8 cellular contexts compared by ENCODE assay signal in the genomic region with DNA sequence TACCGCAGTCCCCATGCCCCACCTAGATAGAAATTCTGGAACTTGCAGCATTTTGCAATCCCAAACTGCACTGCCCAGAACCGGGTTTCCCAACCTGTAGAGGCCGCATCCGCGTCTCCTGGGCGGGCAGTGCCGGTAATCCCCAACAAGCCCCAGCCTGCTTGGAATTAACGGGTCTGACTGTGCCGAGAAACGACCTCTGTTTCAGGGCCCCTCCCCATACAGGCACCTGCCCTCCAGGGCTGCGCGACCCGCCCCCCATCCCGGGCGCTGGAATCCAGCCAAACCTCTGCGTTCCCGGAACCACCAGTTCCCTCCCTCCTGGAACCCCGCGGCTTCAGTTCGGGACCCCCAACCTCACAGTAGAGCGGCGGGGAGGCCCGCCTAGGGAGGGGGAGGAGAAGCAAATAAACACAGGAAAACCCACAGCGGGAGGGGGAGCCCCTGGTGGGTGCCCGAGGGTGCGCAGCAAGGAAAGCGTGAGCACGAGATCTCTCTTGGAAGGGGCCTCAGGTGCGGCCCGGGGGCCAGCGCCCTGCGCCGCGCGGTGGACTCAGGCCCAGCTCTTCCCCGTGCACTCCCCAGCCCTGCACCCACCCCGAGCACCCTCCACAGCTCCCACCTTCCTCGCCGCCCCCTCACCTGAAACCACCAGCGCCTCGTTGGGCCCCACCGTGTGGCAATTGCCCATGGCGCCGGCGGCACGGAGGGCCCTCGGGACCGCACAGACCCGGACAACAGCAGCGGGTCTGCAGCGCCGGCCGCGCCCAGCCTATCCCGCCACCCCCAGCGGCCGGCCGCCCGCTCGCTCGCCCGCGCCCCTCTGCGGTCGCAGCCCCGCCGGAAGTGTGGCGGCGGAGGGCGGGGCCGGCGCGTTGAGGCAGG. TPM values are rescaled to one million over a fixed set of nuclear protein-coding genes. Genes with fewer than 3 reads are reported as not detected.
A peak's percentile ranks its signal among the peaks of the same experiment; 100 is the strongest.
DNase-seq lines count a peak whose midpoint lies in the region; ATAC-seq, FAIRE-seq and TF ChIP-seq lines count a peak whose summit lies in the region.

A gene with protein sequence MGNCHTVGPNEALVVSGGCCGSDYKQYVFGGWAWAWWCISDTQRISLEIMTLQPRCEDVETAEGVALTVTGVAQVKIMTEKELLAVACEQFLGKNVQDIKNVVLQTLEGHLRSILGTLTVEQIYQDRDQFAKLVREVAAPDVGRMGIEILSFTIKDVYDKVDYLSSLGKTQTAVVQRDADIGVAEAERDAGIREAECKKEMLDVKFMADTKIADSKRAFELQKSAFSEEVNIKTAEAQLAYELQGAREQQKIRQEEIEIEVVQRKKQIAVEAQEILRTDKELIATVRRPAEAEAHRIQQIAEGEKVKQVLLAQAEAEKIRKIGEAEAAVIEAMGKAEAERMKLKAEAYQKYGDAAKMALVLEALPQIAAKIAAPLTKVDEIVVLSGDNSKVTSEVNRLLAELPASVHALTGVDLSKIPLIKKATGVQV (minus strand): TSS at position 850 of the 885 bp plus-strand sequence. CDS start 159 bp downstream, at position 691.

- peak within 1 kb of the TSS; percentile 83 for H3K4me2 ChIP-seq in SU-DHL-6 (ENCODE audit: low read depth, low read length, poor library complexity, severe bottlenecking)

- peak within 1 kb of the TSS; percentile 89 for H3K4me3 Mint-ChIP-seq in activated naive CD8-positive, alpha-beta T cell treated with anti-CD3 and anti-CD28 coated beads, Interleukin-2, amount 50 U/mL, for 24 hours

- H3K36me3 ChIP-seq in SU-DHL-6 (ENCODE audit: low read length) (no peaks in the 10 kb centered on the region), heart right ventricle (no peaks in the 10 kb centered on the region), psoas muscle (ENCODE audit: insufficient read depth in 1 of 2, low read depth in 1 of 2) (no peaks in the 10 kb centered on the region)

- DNase-seq in GM10248 (ENCODE audit: extremely low spot score) (peak; percentile 56), LoVo (ENCODE audit: low spot score) (peak; percentile 67), heart right ventricle (peak; percentile 47 to 64), psoas muscle (peak; percentile 65 to 77), urothelium cell line (ENCODE audit: low spot score) (peak; percentile 70)
- DNase-seq in activated naive CD8-positive, alpha-beta T cell treated with anti-CD3 and anti-CD28 coated beads, Interleukin-2, amount 50 U/mL, for 24 hours, result peak; percentile 73

- H3K9me3 ChIP-seq in SU-DHL-6 (ENCODE audit: insufficient read depth, low read length) (no peaks in the 10 kb centered on the region), heart right ventricle (no peaks in the 10 kb centered on the region), psoas muscle (no peaks in the 10 kb centered on the region)

- intact Hi-C loops in heart right ventricle (cut with DNase I), result loop anchor here in 4 of 10 donors (5.0 to 10.0 kb wide), 4 partner anchors 40 to 135 kb away; a partner anchor contains a TSS
- intact Hi-C loops in psoas muscle (cut with DNase I), result loop anchor here (5.0 to 10.0 kb wide), 3 partner anchors 40 to 135 kb away; a partner anchor contains a TSS

- H3K4me1 Mint-ChIP-seq in activated naive CD8-positive, alpha-beta T cell treated with anti-CD3 and anti-CD28 coated beads, Interleukin-2, amount 50 U/mL, for 24 hours, result peaks cover 71% of the 10 kb centered on the region

- H3K9me2 ChIP-seq in SU-DHL-6 (replicated peaks; ENCODE audit: insufficient read depth, low read length), result no peaks in the 10 kb centered on the region

- H3K27me3 Mint-ChIP-seq in activated naive CD8-positive, alpha-beta T cell treated with anti-CD3 and anti-CD28 coated beads, Interleukin-2, amount 50 U/mL, for 24 hours, result no peaks in the 10 kb centered on the region

- H3K79me2 ChIP-seq in SU-DHL-6 (ENCODE audit: insufficient read depth, low read length), result peaks cover 39% of the 10 kb centered on the region

- H3K36me3 Mint-ChIP-seq in activated naive CD8-positive, alpha-beta T cell treated with anti-CD3 and anti-CD28 coated beads, Interleukin-2, amount 50 U/mL, for 24 hours (ENCODE audit: low read depth), result peaks cover 19% of the 10 kb centered on the region

- H3K4me1 ChIP-seq in heart right ventricle (peaks cover 7 to 61% (median 44%) of the 10 kb centered on the region in 9 donors), psoas muscle (peaks cover 27% of the 10 kb centered on the region)

- peak within 1 kb of the TSS; percentile 93 for H3K27ac Mint-ChIP-seq in activated naive CD8-positive, alpha-beta T cell treated with anti-CD3 and anti-CD28 coated beads, Interleukin-2, amount 50 U/mL, for 24 hours

- H3K27ac ChIP-seq in SU-DHL-6 (ENCODE audit: low read depth, low read length) (peak within 1 kb of the TSS; percentile 74), heart right ventricle (peak within 1 kb of the TSS; percentile 74 to 97 (median 91)), psoas muscle (peak within 1 kb of the TSS; percentile 92)

- FAIRE-seq in urothelium cell line (lab: Jason Lieb, UNC), result no peak

- ATAC-seq in activated naive CD8-positive, alpha-beta T cell treated with anti-CD3 and anti-CD28 coated beads, Interleukin-2, amount 50 U/mL, for 24 hours, result peak; percentile 73
- ATAC-seq in heart right ventricle (peak; percentile 77 to 91 (median 82)), psoas muscle (peak; percentile 75 to 87 (median 82)), HG02678 (IDR thresholded peaks at IDR 0.05; ENCODE audit: unreplicated experiment) (no peak)

- H3K4me3 ChIP-seq in SU-DHL-6 (ENCODE audit: insufficient read depth, low read length, poor library complexity, severe bottlenecking), result peak within 1 kb of the TSS; percentile 89
- peak within 1 kb of the TSS; percentile 65 to 98 (median 90) for H3K4me3 ChIP-seq in heart right ventricle
- peak within 1 kb of the TSS; percentile 91 for H3K4me3 ChIP-seq in psoas muscle

- H3K9ac ChIP-seq in SU-DHL-6 (ENCODE audit: low read length), result peak within 1 kb of the TSS; percentile 89

- POLR2A ChIA-PET in GM10248 (lab: Yijun Ruan, JAX), result no interaction called here

- H3K27me3 ChIP-seq in SU-DHL-6 (ENCODE audit: low read length), result no peaks in the 10 kb centered on the region
- H3K27me3 ChIP-seq in heart right ventricle, result no peaks in the 10 kb centered on the region
- no peaks in the 10 kb centered on the region for H3K27me3 ChIP-seq in psoas muscle (ENCODE audit: insufficient read depth in 3 of 3, low read length in 2 of 3)

- TF ChIP-seq CTCF in GM10248 (IDR thresholded peaks at IDR 0.05; ENCODE audit: control extremely low read depth, extremely low read depth, low read depth, missing control alignments) (no peak), SU-DHL-6 (IDR thresholded peaks at IDR 0.05; ENCODE audit: insufficient read depth, low read length, poor library complexity, severe bottlenecking) (no peak), heart right ventricle (IDR thresholded peaks at IDR 0.05) (peak in 4 of 9 donors; percentile 17 to 51 (median 39)), psoas muscle (IDR thresholded peaks at IDR 0.05) (peak; percentile 11)

- CTCF ChIA-PET in GM10248 (lab: Yijun Ruan, JAX), result interaction anchor here (0.8 to 8.0 kb wide), 14 partner anchors 9 to 249 kb away, joined by 3 to 35 read pairs (median 4); a partner anchor contains a TSS

- H3K9me3 Mint-ChIP-seq in activated naive CD8-positive, alpha-beta T cell treated with anti-CD3 and anti-CD28 coated beads, Interleukin-2, amount 50 U/mL, for 24 hours, result no peaks in the 10 kb centered on the region

- peak within 1 kb of the TSS; percentile 52 for H2AFZ ChIP-seq in SU-DHL-6 (ENCODE audit: low read depth, low read length, severe bottlenecking)

- peaks cover 27% of the 10 kb centered on the region for H3F3A ChIP-seq in SU-DHL-6 (ENCODE audit: insufficient read depth)

- WGBS in heart right ventricle, 2 donors, result 0% methylated on average over 70 to 73 of the region's 73 CpGs
- 0 to 1% (median 1%) methylated on average over 52 to 73 of the region's 73 CpGs for WGBS in psoas muscle, 3 donors

- no peaks in the 10 kb centered on the region for H4K20me1 ChIP-seq in SU-DHL-6 (ENCODE audit: low read depth, low read length)

RNA-seq across cellular contexts. Expression of the gene that starts here (rescaled TPM):
- total RNA-seq in heart right ventricle (100 to 1,000 TPM in 3 of 10 donors, 10 to 100 TPM in 7; 82.8 to 159 (median 90.7) TPM), psoas muscle (10 to 100 TPM; 40.8 to 81.1 (median 43.9) TPM)
- polyA plus RNA-seq in heart right ventricle (10 to 100 TPM; 38.3 to 51.6 TPM), psoas muscle (10 to 100 TPM; 30.4 to 35.3 (median 34.0) TPM)
